ENCODE assay signal across 2 cellular contexts in genomic region chr16:14072360-14072759, GRCh38.
TF ChIP-seq lines count a peak whose summit lies in the region.

No MANE protein-coding gene starts in this region.

TF ChIP-seq in H1, 55 proteins besides CTCF, POLR2A, EP300 and RAD21:
- no peak for TF ChIP-seq SRF (IDR thresholded peaks at IDR 0.05; ENCODE audit: low read depth, low read length)
- no peak for TF ChIP-seq TAF7 (optimal IDR thresholded peaks at IDR 0.05; ENCODE audit: borderline replicate concordance, low read depth, low read length)
- no peak for TF ChIP-seq NRF1 (IDR thresholded peaks at IDR 0.05; ENCODE audit: low read depth, low read length)
- no peak for TF ChIP-seq POLR2AphosphoS5 (IDR thresholded peaks at IDR 0.05; ENCODE audit: low read depth, low read length)
- TF ChIP-seq CREB1 (IDR thresholded peaks at IDR 0.05), result no peak
- TF ChIP-seq TBP (IDR thresholded peaks at IDR 0.05; ENCODE audit: low read depth, low read length), result no peak
- no peak for TF ChIP-seq JUN (IDR thresholded peaks at IDR 0.05; ENCODE audit: low read depth, low read length)
- TF ChIP-seq TEAD4 (IDR thresholded peaks at IDR 0.05; ENCODE audit: low read depth, low read length), result no peak
- no peak for TF ChIP-seq SUZ12 (IDR thresholded peaks at IDR 0.05; ENCODE audit: low read length)
- TF ChIP-seq RNF2 (IDR thresholded peaks at IDR 0.05; ENCODE audit: borderline replicate concordance, low read depth, low read length, missing control alignments, poor library complexity, severe bottlenecking), result no peak
- no peak for TF ChIP-seq EGR1 (IDR thresholded peaks at IDR 0.05; ENCODE audit: borderline replicate concordance, low read depth, low read length)
- TF ChIP-seq RXRA (IDR thresholded peaks at IDR 0.05; ENCODE audit: insufficient read depth, low read depth, low read length), result no peak
- TF ChIP-seq SIRT6 (IDR thresholded peaks at IDR 0.05; ENCODE audit: low read length), result no peak
- TF ChIP-seq BACH1 (IDR thresholded peaks at IDR 0.05; ENCODE audit: low read length), result no peak
- TF ChIP-seq HDAC6 (IDR thresholded peaks at IDR 0.05; ENCODE audit: low read depth, low read length), result no peak
- TF ChIP-seq, protein P1, sequence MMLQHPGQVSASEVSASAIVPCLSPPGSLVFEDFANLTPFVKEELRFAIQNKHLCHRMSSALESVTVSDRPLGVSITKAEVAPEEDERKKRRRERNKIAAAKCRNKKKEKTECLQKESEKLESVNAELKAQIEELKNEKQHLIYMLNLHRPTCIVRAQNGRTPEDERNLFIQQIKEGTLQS (IDR thresholded peaks at IDR 0.05; ENCODE audit: insufficient read depth, low read depth, low read length), result no peak
- no peak for TF ChIP-seq KDM1A (IDR thresholded peaks at IDR 0.05; ENCODE audit: borderline replicate concordance, low read length)
- no peak for TF ChIP-seq BRCA1 (IDR thresholded peaks at IDR 0.05; ENCODE audit: low read depth, low read length)
- TF ChIP-seq TCF12 (IDR thresholded peaks at IDR 0.05; ENCODE audit: low read depth, low read length), result no peak
- TF ChIP-seq YY1 (IDR thresholded peaks at IDR 0.05; ENCODE audit: low read depth, low read length), result no peak
TF ChIP-seq in H1: peak in this region for 0.

TF ChIP-seq in neural cell, 6 proteins besides CTCF, POLR2A, EP300 and RAD21:
- TF ChIP-seq POLR2AphosphoS5 (IDR thresholded peaks at IDR 0.05) (no peak), EZH2 (IDR thresholded peaks at IDR 0.05; ENCODE audit: borderline replicate concordance, insufficient read depth, low read length, poor library complexity, severe bottlenecking) (no peak), MXI1 (conservative IDR thresholded peaks at IDR 0.05; ENCODE audit: poor library complexity, severe bottlenecking) (no peak), REST (IDR thresholded peaks at IDR 0.05; ENCODE audit: borderline replicate concordance) (no peak), SMC3 (conservative IDR thresholded peaks at IDR 0.05; ENCODE audit: poor library complexity) (no peak), TAF1 (IDR thresholded peaks at IDR 0.05; ENCODE audit: low read depth) (no peak)
TF ChIP-seq in neural cell: peak in this region for 0.
